15 cellular contexts compared by ENCODE assay signal in the genomic region with DNA sequence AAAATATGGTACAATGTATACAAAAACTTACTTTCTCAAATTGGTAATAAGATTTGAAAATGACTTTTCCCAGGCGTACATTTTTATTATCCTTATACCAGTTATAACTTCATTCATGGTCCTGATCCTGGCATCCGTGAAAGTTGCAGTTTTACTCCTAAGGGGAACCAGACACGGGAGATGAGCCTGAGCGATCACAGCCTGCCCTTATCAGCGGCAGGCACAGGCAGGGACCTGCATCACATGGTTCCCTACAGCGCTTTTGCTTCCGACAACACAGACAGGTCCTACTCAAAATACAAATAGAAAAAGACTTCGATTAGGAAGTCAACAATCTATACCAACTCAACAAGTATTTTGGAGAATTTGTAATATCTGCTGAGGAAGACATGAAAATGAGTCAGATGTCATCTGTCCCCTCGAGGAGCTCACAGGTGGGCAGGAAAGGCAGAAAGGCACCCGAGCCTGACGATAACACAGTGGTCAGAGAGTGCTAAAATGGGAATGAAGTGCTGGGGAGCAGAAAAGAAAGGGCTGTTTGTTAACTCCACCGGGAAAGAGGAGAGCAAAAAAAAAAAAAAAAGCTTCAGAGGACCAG.
DNase-seq lines count a peak whose midpoint lies in the region; ATAC-seq and TF ChIP-seq lines count a peak whose summit lies in the region.
"Had no signal": no experiment of that assay in that cellular context is flagged by ENCODE, and none has a peak within 500 bp of the region (broad histone marks: within the 10 kb centered on the region; RNA-seq: fewer than 3 reads in every experiment).

No MANE protein-coding gene starts in this region.

- H3K27ac ChIP-seq in ovary, result no peak overlapping the region

- H3K27me3 Mint-ChIP-seq in endothelial cell (ENCODE audit: unreplicated experiment) (peaks cover 2% of the 10 kb centered on the region), progenitor cell of endocrine pancreas (no peaks in the 10 kb centered on the region)

- TF ChIP-seq EP300 in ovary (IDR thresholded peaks at IDR 0.05), result no peak

- H3K36me3 Mint-ChIP-seq in endothelial cell (ENCODE audit: low read depth, unreplicated experiment) (peaks cover 14% of the 10 kb centered on the region), progenitor cell of endocrine pancreas (ENCODE audit: insufficient read depth) (peaks cover 4% of the 10 kb centered on the region)

- no peak overlapping the region for H3K4me3 ChIP-seq in ovary

- no peak for TF ChIP-seq CTCF in endothelial cell (IDR thresholded peaks at IDR 0.05; ENCODE audit: unreplicated experiment)
- no peak for TF ChIP-seq CTCF in progenitor cell of endocrine pancreas (IDR thresholded peaks at IDR 0.05; ENCODE audit: unreplicated experiment)
- TF ChIP-seq CTCF in ovary (IDR thresholded peaks at IDR 0.05), result no peak

- DNase-seq in endothelial cell (ENCODE audit: low spot score) (no peak), SIG-M5 (lab: John Stamatoyannopoulos, UW) (no peak), progenitor cell of endocrine pancreas (ENCODE audit: low spot score, unreplicated experiment) (no peak), ovary (no peak)
- DNase-seq in activated CD4-positive, CD25-positive, alpha-beta regulatory T cell (lab: John Stamatoyannopoulos, UW), result no peak
- DNase-seq: Caco-2, GOT3, Kasumi-1, NCI-H82, T1000 had no signal

- no peaks in the 10 kb centered on the region for H3K27me3 ChIP-seq in ovary

- H3K9me3 ChIP-seq in ovary, result no peaks in the 10 kb centered on the region
- H3K9me3 ChIP-seq: Caco-2 had no signal

- TF ChIP-seq POLR2A in ovary (IDR thresholded peaks at IDR 0.05), result no peak

- intact Hi-C loops in ovary (cut with DNase I), result no loop called here

- H3K36me3 ChIP-seq in ovary, result no peaks in the 10 kb centered on the region

- H3K27ac Mint-ChIP-seq in endothelial cell (ENCODE audit: unreplicated experiment), result peak overlapping the region; percentile 43
- no peak overlapping the region for H3K27ac Mint-ChIP-seq in progenitor cell of endocrine pancreas
- H3K27ac Mint-ChIP-seq: activated T-helper 2 cell treated with anti-CD3 and anti-CD28 coated beads, Interferon-gamma antibody, Interleukin-2, Interleukin-4, amounts not matched to agents 10 μg/mL and 5 μg/mL and 100 μg/mL, durations not matched to agents 14 hours and 24 hours and 36 hours; stimulated activated effector memory CD8-positive, alpha-beta T cell treated with anti-CD3 and anti-CD28 coated beads, Interleukin-12 subunit alpha, Interleukin-12 subunit beta, amount 100 ng/mL, for 72 hours had no signal

- no peaks in the 10 kb centered on the region for H3K9me3 Mint-ChIP-seq in endothelial cell (ENCODE audit: unreplicated experiment)
- H3K9me3 Mint-ChIP-seq in progenitor cell of endocrine pancreas (ENCODE audit: low read depth), result no peaks in the 10 kb centered on the region
- H3K9me3 Mint-ChIP-seq: activated T-helper 2 cell treated with anti-CD3 and anti-CD28 coated beads, Interferon-gamma antibody, Interleukin-2, Interleukin-4, amounts not matched to agents 10 μg/mL and 5 μg/mL and 100 μg/mL, durations not matched to agents 14 hours and 24 hours and 36 hours; stimulated activated effector memory CD8-positive, alpha-beta T cell treated with anti-CD3 and anti-CD28 coated beads, Interleukin-12 subunit alpha, Interleukin-12 subunit beta, amount 100 ng/mL, for 72 hours had no signal

- ATAC-seq in GM18511 (IDR thresholded peaks at IDR 0.05; ENCODE audit: unreplicated experiment) (peak; percentile 94), GM21526 (IDR thresholded peaks at IDR 0.05; ENCODE audit: low FRiP score, unreplicated experiment) (peak; percentile 79), HG03159 (IDR thresholded peaks at IDR 0.05; ENCODE audit: unreplicated experiment) (peak; percentile 71)
- ATAC-seq: stimulated activated effector memory CD8-positive, alpha-beta T cell treated with anti-CD3 and anti-CD28 coated beads, Interleukin-12 subunit alpha, Interleukin-12 subunit beta, amount 100 ng/mL, for 72 hours had no signal

- H3K4me1 Mint-ChIP-seq in endothelial cell (ENCODE audit: unreplicated experiment) (peaks cover 14% of the 10 kb centered on the region), progenitor cell of endocrine pancreas (ENCODE audit: low read depth) (peaks cover 1% of the 10 kb centered on the region)
- H3K4me1 Mint-ChIP-seq: stimulated activated effector memory CD8-positive, alpha-beta T cell treated with anti-CD3 and anti-CD28 coated beads, Interleukin-12 subunit alpha, Interleukin-12 subunit beta, amount 100 ng/mL, for 72 hours had no signal

- H3K4me1 ChIP-seq in ovary (ENCODE audit: insufficient read depth), result no peaks in the 10 kb centered on the region
- H3K4me1 ChIP-seq: Caco-2 had no signal

- H3K4me3 Mint-ChIP-seq in endothelial cell (ENCODE audit: unreplicated experiment) (no peak overlapping the region), progenitor cell of endocrine pancreas (ENCODE audit: low read depth) (no peak overlapping the region)
- H3K4me3 Mint-ChIP-seq: stimulated activated effector memory CD8-positive, alpha-beta T cell treated with anti-CD3 and anti-CD28 coated beads, Interleukin-12 subunit alpha, Interleukin-12 subunit beta, amount 100 ng/mL, for 72 hours had no signal

- 82 to 91% (median 84%) methylated on average over 12 of the region's 12 CpGs for WGBS in ovary, 3 donors
